In the genomic region with DNA sequence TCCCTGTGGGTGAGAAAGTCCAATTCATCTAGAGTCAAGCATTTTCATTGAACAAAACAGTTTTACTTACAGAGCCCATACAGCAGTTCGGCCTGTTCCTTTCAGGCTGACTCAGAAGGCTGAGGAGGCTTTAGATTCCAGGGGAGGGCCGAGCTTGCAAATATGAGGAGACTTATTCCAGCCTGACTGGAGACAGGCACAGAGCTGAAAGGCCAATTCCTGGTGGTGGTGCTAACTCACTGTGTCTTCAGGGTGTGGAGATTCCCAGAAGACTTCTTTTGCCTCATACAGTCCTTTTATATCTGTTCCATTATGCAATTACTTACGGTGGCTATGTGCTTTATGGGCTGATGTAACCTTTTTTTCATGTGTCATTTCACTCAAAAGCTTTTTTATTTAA, we compare ENCODE assay signal across 14 cellular contexts. TPM values are rescaled to one million over a fixed set of nuclear protein-coding genes. Genes with fewer than 3 reads are reported as not detected.
DNase-seq lines count a peak whose midpoint lies in the region; ATAC-seq and TF ChIP-seq lines count a peak whose summit lies in the region.
"Had no signal": no experiment of that assay in that cellular context is flagged by ENCODE, and none has a peak within 500 bp of the region (broad histone marks: within the 10 kb centered on the region; RNA-seq: fewer than 3 reads in every experiment).

A gene with protein sequence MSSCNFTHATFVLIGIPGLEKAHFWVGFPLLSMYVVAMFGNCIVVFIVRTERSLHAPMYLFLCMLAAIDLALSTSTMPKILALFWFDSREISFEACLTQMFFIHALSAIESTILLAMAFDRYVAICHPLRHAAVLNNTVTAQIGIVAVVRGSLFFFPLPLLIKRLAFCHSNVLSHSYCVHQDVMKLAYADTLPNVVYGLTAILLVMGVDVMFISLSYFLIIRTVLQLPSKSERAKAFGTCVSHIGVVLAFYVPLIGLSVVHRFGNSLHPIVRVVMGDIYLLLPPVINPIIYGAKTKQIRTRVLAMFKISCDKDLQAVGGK (minus strand): TSS at position 271 of the 400 bp plus-strand sequence. CDS start 15,142 bp downstream, outside the sequence.

- peaks cover 1% of the 10 kb centered on the region for H3K27me3 ChIP-seq in mammary epithelial cell (ENCODE audit: insufficient read depth, low read length)
- H3K27me3 ChIP-seq in neural cell (ENCODE audit: insufficient read depth, low read depth, low read length), result no peaks in the 10 kb centered on the region
- H3K27me3 ChIP-seq in esophagus muscularis mucosa, result no peaks in the 10 kb centered on the region
- H3K27me3 ChIP-seq: pancreas, suprapubic skin had no signal

- H3K36me3 ChIP-seq in mammary epithelial cell (ENCODE audit: insufficient read depth, low read length), result no peaks in the 10 kb centered on the region
- no peaks in the 10 kb centered on the region for H3K36me3 ChIP-seq in neural cell (ENCODE audit: insufficient read depth, low read length)
- H3K36me3 ChIP-seq in esophagus muscularis mucosa, result no peaks in the 10 kb centered on the region
- H3K36me3 ChIP-seq: left lung, pancreas, suprapubic skin had no signal

- CTCF ChIA-PET in mammary epithelial cell (lab: Charles Lee; ENCODE audit: low non-redundant PET), result no interaction called here

- H3K9me2 ChIP-seq in neural cell (ENCODE audit: insufficient read depth, low read length), result no peaks in the 10 kb centered on the region

- H3K4me1 ChIP-seq in mammary epithelial cell (ENCODE audit: insufficient read depth, low read length), result no peaks in the 10 kb centered on the region
- H3K4me1 ChIP-seq in esophagus muscularis mucosa, result peaks cover 0 to 18% (median 16%) of the 10 kb centered on the region in 4 donors
- H3K4me1 ChIP-seq: left lung, pancreas, suprapubic skin had no signal

- H3K79me2 ChIP-seq in mammary epithelial cell (ENCODE audit: insufficient read depth, low read length), result no peaks in the 10 kb centered on the region
- H3K79me2 ChIP-seq in neural cell (replicated peaks; ENCODE audit: insufficient read depth, low read length), result no peaks in the 10 kb centered on the region

- no peaks in the 10 kb centered on the region for H3F3A ChIP-seq in neural cell (ENCODE audit: insufficient read depth, low read length, poor library complexity, severe bottlenecking)

- WGBS in mammary epithelial cell (ENCODE audit: low coverage, missing lambda C conversion rate), result 41% methylated on average over 3 of the region's 3 CpGs
- 60% methylated on average over 3 of the region's 3 CpGs for WGBS in esophagus muscularis mucosa

- H3K4me3 ChIP-seq in mammary epithelial cell (replicated peaks in 1 of 3; ENCODE audit: insufficient read depth in 1 of 3, low read depth in 2 of 3, low read length in 3 of 3) (no peak within 1 kb of the TSS), neural cell (ENCODE audit: low read length) (no peak within 1 kb of the TSS), esophagus muscularis mucosa (no peak within 1 kb of the TSS)
- H3K4me3 ChIP-seq: left lung, pancreas, suprapubic skin had no signal

- TF ChIP-seq EP300 in neural cell (conservative IDR thresholded peaks at IDR 0.05; ENCODE audit: poor library complexity, severe bottlenecking), result no peak
- TF ChIP-seq EP300 in esophagus muscularis mucosa (IDR thresholded peaks at IDR 0.05), result no peak

- peak; percentile 16 for TF ChIP-seq RAD21 in neural cell (conservative IDR thresholded peaks at IDR 0.05)

- peak; percentile 76 for DNase-seq in DMS53 treated with DMSO at 0.1 percent for 48 hours (lab: John Stamatoyannopoulos, UW; ENCODE audit: unreplicated experiment)
- DNase-seq in NCI-H2081 (lab: John Stamatoyannopoulos, UW), result peak; percentile 65 to 89
- peak; percentile 8 for DNase-seq in mammary epithelial cell
- DNase-seq in activated naive CD4-positive, alpha-beta T cell treated with anti-CD3 and anti-CD28 coated beads, Interleukin-2, amount 50 U/mL, for 16 hours, result no peak
- no peak for DNase-seq in esophagus muscularis mucosa (ENCODE audit: extremely low spot score)
- DNase-seq in midbrain (lab: John Stamatoyannopoulos, UW), result no peak
- DNase-seq: left lung; pancreas; stimulated activated CD4-positive, alpha-beta T cell treated with anti-CD3 and anti-CD28 coated beads, Interleukin-4, amount 100 ng/mL, for 24 hours had no signal

- H3K27ac ChIP-seq in mammary epithelial cell (ENCODE audit: insufficient read depth, low read depth, low read length) (no peak within 1 kb of the TSS), neural cell (ENCODE audit: low read length) (no peak within 1 kb of the TSS), esophagus muscularis mucosa (replicated peaks in 1 of 4) (no peak within 1 kb of the TSS)
- H3K27ac ChIP-seq: left lung, pancreas, suprapubic skin had no signal

- no TSS peak for BruUV-seq in mammary epithelial cell (replicated peaks; lab: Mats Ljungman, UMichigan)

- intact Hi-C loops in mammary epithelial cell (cut with micrococcal nuclease), result no loop called here
- intact Hi-C loops in esophagus muscularis mucosa (cut with DNase I), result no loop called here

- H3K9me3 ChIP-seq in mammary epithelial cell (replicated peaks; ENCODE audit: insufficient read depth, low read length) (no peaks in the 10 kb centered on the region), neural cell (ENCODE audit: low read length) (no peaks in the 10 kb centered on the region), esophagus muscularis mucosa (no peaks in the 10 kb centered on the region)
- H3K9me3 ChIP-seq: left lung, pancreas, suprapubic skin had no signal

- ATAC-seq in HG03457 (IDR thresholded peaks at IDR 0.05; ENCODE audit: unreplicated experiment), result no peak
- ATAC-seq: left lung, Panc1, pancreas had no signal

- H3K4me2 ChIP-seq in mammary epithelial cell (ENCODE audit: insufficient read depth, low read depth, low read length), result no peak within 1 kb of the TSS
- H3K4me2 ChIP-seq in neural cell (ENCODE audit: low read length), result no peak within 1 kb of the TSS

- H4K20me1 ChIP-seq in mammary epithelial cell (ENCODE audit: insufficient read depth, low read length), result no peaks in the 10 kb centered on the region
- H4K20me1 ChIP-seq in neural cell (ENCODE audit: insufficient read depth), result no peaks in the 10 kb centered on the region

- no peak within 1 kb of the TSS for H2AFZ ChIP-seq in mammary epithelial cell (ENCODE audit: low read depth, low read length)
- no peak within 1 kb of the TSS for H2AFZ ChIP-seq in neural cell (ENCODE audit: low read depth, low read length)

- H3K9ac ChIP-seq in mammary epithelial cell (ENCODE audit: insufficient read depth, low read length) (no peak within 1 kb of the TSS), neural cell (ENCODE audit: low read length) (no peak within 1 kb of the TSS)

- dilution Hi-C loops in mammary epithelial cell (cut with HindIII; ENCODE audit: low sequenced_read_pairs), result no loop called here

- no peak for TF ChIP-seq CTCF in mammary epithelial cell (conservative IDR thresholded peaks at IDR 0.05 in 1 of 2, IDR thresholded peaks at IDR 0.05 in 1 of 2; ENCODE audit: extremely low read depth in 1 of 2, insufficient read depth in 1 of 2, low read depth in 1 of 2, low read length in 2 of 2)
- TF ChIP-seq CTCF in neural cell (IDR thresholded peaks at IDR 0.05; ENCODE audit: poor library complexity, severe bottlenecking), result no peak
- TF ChIP-seq CTCF in esophagus muscularis mucosa (IDR thresholded peaks at IDR 0.05), result no peak

- in situ Hi-C loops in mammary epithelial cell (cut with MboI; ENCODE audit: low sequenced_read_pairs in 2 of 2), result no loop called here

- TF ChIP-seq POLR2A in esophagus muscularis mucosa (IDR thresholded peaks at IDR 0.05; ENCODE audit: low read depth), result no peak

TF ChIP-seq in neural cell, 6 proteins besides CTCF, POLR2A, EP300 and RAD21:
- TF ChIP-seq MXI1 (conservative IDR thresholded peaks at IDR 0.05; ENCODE audit: poor library complexity, severe bottlenecking) (no peak), TAF1 (IDR thresholded peaks at IDR 0.05; ENCODE audit: low read depth) (no peak), SMC3 (conservative IDR thresholded peaks at IDR 0.05; ENCODE audit: poor library complexity) (no peak), EZH2 (IDR thresholded peaks at IDR 0.05; ENCODE audit: borderline replicate concordance, insufficient read depth, low read length, poor library complexity, severe bottlenecking) (no peak), POLR2AphosphoS5 (IDR thresholded peaks at IDR 0.05) (no peak)
- TF ChIP-seq, protein P1, sequence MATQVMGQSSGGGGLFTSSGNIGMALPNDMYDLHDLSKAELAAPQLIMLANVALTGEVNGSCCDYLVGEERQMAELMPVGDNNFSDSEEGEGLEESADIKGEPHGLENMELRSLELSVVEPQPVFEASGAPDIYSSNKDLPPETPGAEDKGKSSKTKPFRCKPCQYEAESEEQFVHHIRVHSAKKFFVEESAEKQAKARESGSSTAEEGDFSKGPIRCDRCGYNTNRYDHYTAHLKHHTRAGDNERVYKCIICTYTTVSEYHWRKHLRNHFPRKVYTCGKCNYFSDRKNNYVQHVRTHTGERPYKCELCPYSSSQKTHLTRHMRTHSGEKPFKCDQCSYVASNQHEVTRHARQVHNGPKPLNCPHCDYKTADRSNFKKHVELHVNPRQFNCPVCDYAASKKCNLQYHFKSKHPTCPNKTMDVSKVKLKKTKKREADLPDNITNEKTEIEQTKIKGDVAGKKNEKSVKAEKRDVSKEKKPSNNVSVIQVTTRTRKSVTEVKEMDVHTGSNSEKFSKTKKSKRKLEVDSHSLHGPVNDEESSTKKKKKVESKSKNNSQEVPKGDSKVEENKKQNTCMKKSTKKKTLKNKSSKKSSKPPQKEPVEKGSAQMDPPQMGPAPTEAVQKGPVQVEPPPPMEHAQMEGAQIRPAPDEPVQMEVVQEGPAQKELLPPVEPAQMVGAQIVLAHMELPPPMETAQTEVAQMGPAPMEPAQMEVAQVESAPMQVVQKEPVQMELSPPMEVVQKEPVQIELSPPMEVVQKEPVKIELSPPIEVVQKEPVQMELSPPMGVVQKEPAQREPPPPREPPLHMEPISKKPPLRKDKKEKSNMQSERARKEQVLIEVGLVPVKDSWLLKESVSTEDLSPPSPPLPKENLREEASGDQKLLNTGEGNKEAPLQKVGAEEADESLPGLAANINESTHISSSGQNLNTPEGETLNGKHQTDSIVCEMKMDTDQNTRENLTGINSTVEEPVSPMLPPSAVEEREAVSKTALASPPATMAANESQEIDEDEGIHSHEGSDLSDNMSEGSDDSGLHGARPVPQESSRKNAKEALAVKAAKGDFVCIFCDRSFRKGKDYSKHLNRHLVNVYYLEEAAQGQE (IDR thresholded peaks at IDR 0.05; ENCODE audit: borderline replicate concordance), result no peak

RNA-seq across cellular contexts. Expression of the gene that starts here (rescaled TPM):
- total RNA-seq in mammary epithelial cell, result not detected
- polyA plus RNA-seq in mammary epithelial cell, result not detected
- not detected for polyA minus RNA-seq in mammary epithelial cell
- polyA plus RNA-seq in neural cell, result not detected in 2 replicates
- polyA minus RNA-seq in neural cell, result not detected in 2 replicates
- total RNA-seq in esophagus muscularis mucosa, result 1 to 10 TPM in 2 of 4 donors, under 1 TPM in 2; under 0.01 to 1.8 (median 0.72) TPM
- total RNA-seq: left lung, suprapubic skin had no signal
- polyA plus RNA-seq: CD14-positive monocyte had no signal

Comparison
In these comparisons a context has a peak if more than half of its experiments do, and no peak if none do; other contexts are left out.
1. Peak in DNase-seq in mammary epithelial cell; RNA of the gene not detected or under 1 TPM.
2. DNase-seq: peak in DMS53 treated with DMSO at 0.1 percent for 48 hours (single experiment) and NCI-H2081 (2 of 2); none in activated naive CD4-positive, alpha-beta T cell treated with anti-CD3 and anti-CD28 coated beads, Interleukin-2, amount 50 U/mL, for 16 hours (single experiment), esophagus muscularis mucosa (single experiment) and midbrain (single experiment).